Comparison of ENCODE assay signal across 12 cellular contexts in the genomic region with DNA sequence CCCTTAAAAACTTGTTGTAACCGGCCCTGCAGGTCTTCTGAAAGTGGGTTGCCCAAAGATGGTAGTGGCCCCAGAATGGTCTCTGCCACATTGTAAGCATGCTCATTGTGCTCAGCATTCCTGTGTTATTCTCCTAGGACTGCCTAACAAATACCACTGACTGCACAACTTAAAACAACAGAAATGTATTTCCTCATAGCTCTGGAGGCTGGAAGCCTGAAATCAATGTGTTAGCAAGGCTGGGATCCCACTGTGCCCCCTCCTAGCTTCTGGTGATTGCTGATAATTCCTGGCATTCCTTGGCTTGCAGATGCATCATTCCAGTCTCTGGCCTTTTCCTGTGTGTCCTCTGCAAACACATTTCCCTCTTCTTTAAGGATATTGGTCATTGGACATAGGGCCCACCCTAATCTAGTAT. TPM values are rescaled to one million over a fixed set of nuclear protein-coding genes. Genes with fewer than 3 reads are reported as not detected.
A peak's percentile ranks its signal among the peaks of the same experiment; 100 is the strongest.
DNase-seq lines count a peak whose midpoint lies in the region; ATAC-seq, FAIRE-seq and TF ChIP-seq lines count a peak whose summit lies in the region.
"Had no signal": no experiment of that assay in that cellular context is flagged by ENCODE, and none has a peak within 500 bp of the region (broad histone marks: within the 10 kb centered on the region; RNA-seq: fewer than 3 reads in every experiment).

No MANE protein-coding gene starts in this region.

- POLR2A ChIA-PET in WTC11 (lab: Charles Lee), result interaction anchor here (1.6 kb wide), 1 partner anchor 181 kb away, joined by 3 read pairs; a partner anchor contains a TSS

- H3K4me3 Mint-ChIP-seq in WTC11 (peak overlapping the region; percentile 33; the same call in 1 of the 2 replicates), progenitor cell of endocrine pancreas (ENCODE audit: low read depth) (peak overlapping the region; percentile 44)

- DNase-seq in WTC11 (ENCODE audit: low spot score), result peak; percentile 54
- peak; percentile 59 for DNase-seq in hepatic stellate cell (ENCODE audit: low spot score)
- no peak for DNase-seq in progenitor cell of endocrine pancreas (ENCODE audit: low spot score, unreplicated experiment)
- no peak for DNase-seq in HTR-8/SVneo (ENCODE audit: insufficient read length, low spot score)
- DNase-seq: activated CD4-positive, CD25-positive, alpha-beta regulatory T cell treated with anti-CD3 and anti-CD28 coated beads, Interleukin-2, amount 50 U/mL, for 72 hours; DND-41; spleen; transverse colon had no signal

- TF ChIP-seq CTCF in WTC11 (IDR thresholded peaks at IDR 0.05), result no peak
- no peak for TF ChIP-seq CTCF in progenitor cell of endocrine pancreas (IDR thresholded peaks at IDR 0.05; ENCODE audit: unreplicated experiment)

- ATAC-seq in WTC11 (peak; percentile 67), GM21529 (IDR thresholded peaks at IDR 0.05; ENCODE audit: unreplicated experiment) (no peak), GM18502 (IDR thresholded peaks at IDR 0.05; ENCODE audit: poor library complexity, unreplicated experiment) (no peak)

- CTCF ChIA-PET in WTC11 (lab: Charles Lee), result interaction anchor here (2.2 kb wide), 2 partner anchors 181 to 281 kb away, joined by 5 to 13 read pairs; a partner anchor contains a TSS

- peaks cover 39% of the 10 kb centered on the region for H3K27me3 Mint-ChIP-seq in WTC11 (ENCODE audit: low read depth)
- peaks cover 48% of the 10 kb centered on the region for H3K27me3 Mint-ChIP-seq in progenitor cell of endocrine pancreas

- no peaks in the 10 kb centered on the region for H3K9me3 Mint-ChIP-seq in WTC11
- H3K9me3 Mint-ChIP-seq in progenitor cell of endocrine pancreas (ENCODE audit: low read depth), result no peaks in the 10 kb centered on the region

- H3K4me1 Mint-ChIP-seq in WTC11 (peaks cover 47% of the 10 kb centered on the region), progenitor cell of endocrine pancreas (ENCODE audit: low read depth) (peaks cover 22% of the 10 kb centered on the region)

- FAIRE-seq in G401.6 (lab: Jason Lieb, UNC) (peak; percentile 100), HTR-8/SVneo (lab: Jason Lieb, UNC) (no peak)
- FAIRE-seq: keratinocyte had no signal

- H3K27ac Mint-ChIP-seq in WTC11 (peak overlapping the region; percentile 97), progenitor cell of endocrine pancreas (no peak overlapping the region)

- H3K36me3 Mint-ChIP-seq in WTC11 (no peaks in the 10 kb centered on the region), progenitor cell of endocrine pancreas (ENCODE audit: insufficient read depth) (no peaks in the 10 kb centered on the region)

TF ChIP-seq in WTC11, 78 proteins besides CTCF, POLR2A, EP300 and RAD21:
- TF ChIP-seq TEAD1 (CRISPR knock-in tag; IDR thresholded peaks at IDR 0.05) (peak; percentile 89; the same call in 1 of the 2 replicates), TEAD4 (CRISPR knock-in tag; IDR thresholded peaks at IDR 0.05) (peak; percentile 65; the same call in 1 of the 2 replicates), TP53 (CRISPR knock-in tag; IDR thresholded peaks at IDR 0.05) (no peak)

RNA-seq across cellular contexts. Expression of a gene that starts 3.4 kb away (rescaled TPM):
- total RNA-seq in WTC11 (2021), result 0.71 to 1.8 TPM (median 0.80 TPM) in 3 replicates
- total RNA-seq in progenitor cell of endocrine pancreas, result 2.5 and 3.3 TPM in 2 replicates

Comparison
In these comparisons a context has a peak if more than half of its experiments do, and no peak if none do; other contexts are left out.
1. DNase-seq: peak in WTC11 (single experiment) and hepatic stellate cell (single experiment); none in progenitor cell of endocrine pancreas (single experiment) and HTR-8/SVneo (single experiment).